Comparison of ENCODE assay signal across 20 cellular contexts in the genomic region with DNA sequence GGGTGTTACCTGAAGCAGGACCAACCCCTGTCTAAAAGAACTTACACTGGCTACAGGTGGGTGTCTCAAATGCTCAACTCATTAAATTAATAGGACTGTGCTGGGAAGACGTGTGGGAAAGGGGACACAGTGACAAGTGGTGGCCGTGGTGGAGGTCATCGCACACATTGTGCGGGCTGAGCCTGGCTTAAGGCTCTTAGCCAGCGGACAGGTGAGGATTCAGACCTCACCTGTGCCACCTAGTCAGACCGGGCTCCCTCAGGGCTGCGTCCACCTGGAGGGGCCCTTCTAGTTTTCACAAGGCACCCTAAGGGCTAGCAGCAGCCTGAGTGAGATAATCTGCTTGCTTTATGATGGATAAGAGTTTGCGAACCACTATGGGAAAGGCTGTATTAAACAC.
"Had no signal": no experiment of that assay in that cellular context is flagged by ENCODE, and none has a peak within 500 bp of the region (broad histone marks: within the 10 kb centered on the region; RNA-seq: fewer than 3 reads in every experiment).

No MANE protein-coding gene starts in this region.

- H3K4me1 Mint-ChIP-seq: immature natural killer cell; naive thymus-derived CD8-positive, alpha-beta T cell; stimulated activated effector memory CD8-positive, alpha-beta T cell treated with anti-CD3 and anti-CD28 coated beads, Interleukin-12 subunit alpha, Interleukin-12 subunit beta, amount 100 ng/mL, for 72 hours had no signal

- ATAC-seq: left lung; naive thymus-derived CD8-positive, alpha-beta T cell; right lobe of liver; stimulated activated effector memory CD8-positive, alpha-beta T cell treated with anti-CD3 and anti-CD28 coated beads, Interleukin-12 subunit alpha, Interleukin-12 subunit beta, amount 100 ng/mL, for 72 hours had no signal

- DNase-seq: cortex of kidney; effector CD4-positive, alpha-beta T cell; hypothalamus; immature natural killer cell; left lung; mesendoderm; naive thymus-derived CD8-positive, alpha-beta T cell; right lobe of liver; stimulated activated CD4-positive, alpha-beta T cell treated with anti-CD3 and anti-CD28 coated beads, Interleukin-2, amount 100 ng/mL, for 24 hours; stimulated activated CD4-positive, alpha-beta T cell treated with anti-CD3 and anti-CD28 coated beads, Interleukin-4, amount 100 ng/mL, for 24 hours; stimulated activated naive CD4-positive, alpha-beta T cell treated with Interleukin-2 at 50 U/mL for 16 hours; substantia nigra; testis; upper lobe of left lung had no signal

- H3K27ac ChIP-seq: left lung, neutrophil, parathyroid adenoma, right lobe of liver, testis, tibial artery, upper lobe of left lung had no signal

- H3K9me3 Mint-ChIP-seq: immature natural killer cell; naive thymus-derived CD8-positive, alpha-beta T cell; stimulated activated effector memory CD8-positive, alpha-beta T cell treated with anti-CD3 and anti-CD28 coated beads, Interleukin-12 subunit alpha, Interleukin-12 subunit beta, amount 100 ng/mL, for 72 hours had no signal

- H3K4me3 Mint-ChIP-seq: immature natural killer cell; naive thymus-derived CD8-positive, alpha-beta T cell; stimulated activated effector memory CD8-positive, alpha-beta T cell treated with anti-CD3 and anti-CD28 coated beads, Interleukin-12 subunit alpha, Interleukin-12 subunit beta, amount 100 ng/mL, for 72 hours had no signal

- H3K36me3 Mint-ChIP-seq: stimulated activated effector memory CD8-positive, alpha-beta T cell treated with anti-CD3 and anti-CD28 coated beads, Interleukin-12 subunit alpha, Interleukin-12 subunit beta, amount 100 ng/mL, for 72 hours had no signal

- H3K27me3 ChIP-seq: left lung, neutrophil, right lobe of liver, testis, tibial artery, upper lobe of left lung had no signal

- H3K36me3 ChIP-seq: left lung, neutrophil, right lobe of liver had no signal

- H3K27ac Mint-ChIP-seq: immature natural killer cell; progenitor cell of endocrine pancreas; stimulated activated effector memory CD8-positive, alpha-beta T cell treated with anti-CD3 and anti-CD28 coated beads, Interleukin-12 subunit alpha, Interleukin-12 subunit beta, amount 100 ng/mL, for 72 hours had no signal

- H3K27me3 Mint-ChIP-seq: naive thymus-derived CD8-positive, alpha-beta T cell; progenitor cell of endocrine pancreas had no signal

- H3K9me3 ChIP-seq: left lung, neutrophil, right lobe of liver, testis, tibial artery, upper lobe of left lung had no signal

- H3K4me3 ChIP-seq: left lung, right lobe of liver, smooth muscle cell, testis, tibial artery, upper lobe of left lung had no signal

- H3K4me1 ChIP-seq: left lung, parathyroid adenoma, right lobe of liver, testis, tibial artery, upper lobe of left lung had no signal
